Comparison of ENCODE assay signal across 7 cellular contexts in the genomic region with DNA sequence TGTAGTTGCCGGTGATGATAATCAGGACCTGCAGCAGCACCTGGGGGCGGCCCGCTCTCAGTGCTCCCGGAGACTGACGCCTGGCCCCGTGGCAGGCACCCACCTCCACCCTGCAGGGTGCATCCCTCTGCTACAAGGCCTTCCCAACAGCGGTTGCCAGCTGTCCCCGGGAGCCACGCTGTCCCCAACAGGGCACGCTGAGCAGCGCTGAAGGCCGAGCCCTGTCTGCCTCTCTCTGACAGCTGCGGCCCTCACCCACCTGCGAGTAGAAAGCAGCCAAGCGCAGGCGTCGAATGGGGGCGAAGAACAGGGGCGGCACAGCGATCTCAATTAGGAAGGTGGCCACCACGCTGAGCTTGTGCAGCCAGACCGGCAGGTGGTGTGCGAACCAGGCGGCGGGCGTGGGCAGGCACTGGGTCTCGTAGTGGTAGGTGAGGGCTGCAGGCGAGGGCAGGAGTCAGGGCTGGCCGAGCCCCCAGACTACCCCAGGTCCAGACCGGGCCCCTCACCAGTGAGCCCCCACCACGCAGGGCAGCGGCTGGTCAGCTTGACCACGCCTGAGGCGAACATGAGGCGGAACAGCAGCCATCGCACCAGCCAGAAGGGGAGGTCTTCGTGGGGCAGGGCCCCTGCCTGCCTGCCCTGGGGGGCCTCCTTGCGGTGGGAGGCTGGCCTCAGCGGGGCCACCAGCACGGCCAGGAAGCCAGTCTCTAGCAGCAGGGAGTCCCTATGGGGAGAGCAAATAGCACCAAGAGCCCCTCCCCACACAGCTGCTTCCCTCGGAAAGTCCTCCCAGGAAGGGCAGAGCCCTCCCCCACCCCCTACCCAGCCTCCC. TPM values are rescaled to one million over a fixed set of nuclear protein-coding genes. Genes with fewer than 3 reads are reported as not detected.
A peak's percentile ranks its signal among the peaks of the same experiment; 100 is the strongest.
DNase-seq lines count a peak whose midpoint lies in the region; TF ChIP-seq lines count a peak whose summit lies in the region.
"Had no signal": no experiment of that assay in that cellular context is flagged by ENCODE, and none has a peak within 500 bp of the region (broad histone marks: within the 10 kb centered on the region; RNA-seq: fewer than 3 reads in every experiment).

No MANE protein-coding gene starts in this region.

- H3K79me2 ChIP-seq in SU-DHL-6 (ENCODE audit: insufficient read depth, low read length): peaks cover 33% of the 10 kb centered on the region

- H3K36me3 ChIP-seq in SU-DHL-6 (ENCODE audit: low read length) (no peaks in the 10 kb centered on the region), mesodermal cell (ENCODE audit: control insufficient read depth, insufficient read depth, low read length) (peaks cover 24% of the 10 kb centered on the region)

- H3K27ac ChIP-seq in SU-DHL-6 (ENCODE audit: low read depth, low read length) (no peak overlapping the region), mesodermal cell (ENCODE audit: low read depth, low read length, severe bottlenecking) (no peak overlapping the region)

- no peaks in the 10 kb centered on the region for H4K20me1 ChIP-seq in SU-DHL-6 (ENCODE audit: low read depth, low read length)

- H3F3A ChIP-seq in SU-DHL-6 (ENCODE audit: insufficient read depth): peaks cover 9% of the 10 kb centered on the region

- TF ChIP-seq POLR2A in erythroblast (IDR thresholded peaks at IDR 0.05; ENCODE audit: low read length): no peak

- TF ChIP-seq CTCF in SU-DHL-6 (IDR thresholded peaks at IDR 0.05; ENCODE audit: insufficient read depth, low read length, poor library complexity, severe bottlenecking): no peak

- DNase-seq in COLO668 (lab: John Stamatoyannopoulos, UW; ENCODE audit: unreplicated experiment) (peak; percentile 67), SIG-M5 (lab: John Stamatoyannopoulos, UW) (no peak), cerebellum (ENCODE audit: low spot score) (no peak), erythroblast (lab: John Stamatoyannopoulos, UW) (no peak)

- no peaks in the 10 kb centered on the region for H3K9me2 ChIP-seq in SU-DHL-6 (replicated peaks; ENCODE audit: insufficient read depth, low read length)

- no peaks in the 10 kb centered on the region for H3K27me3 ChIP-seq in SU-DHL-6 (ENCODE audit: low read length)

- peak overlapping the region; percentile 85 for H3K4me2 ChIP-seq in SU-DHL-6 (ENCODE audit: low read depth, low read length, poor library complexity, severe bottlenecking)

- 90 to 92% methylated on average over 40 of the region's 41 CpGs for WGBS in mesodermal cell (ENCODE audit: insufficient coverage in 2 of 2), 2 experiments

- H3K9ac ChIP-seq in SU-DHL-6 (ENCODE audit: low read length): peak overlapping the region; percentile 93

- H3K4me3 ChIP-seq in SU-DHL-6 (ENCODE audit: insufficient read depth, low read length, poor library complexity, severe bottlenecking) (peak overlapping the region; percentile 86), mesodermal cell (ENCODE audit: extremely low read depth, insufficient read depth, low read length, poor library complexity, severe bottlenecking) (peak overlapping the region; percentile 82)

- no peak overlapping the region for H2AFZ ChIP-seq in SU-DHL-6 (ENCODE audit: low read depth, low read length, severe bottlenecking)

- peaks cover 13% of the 10 kb centered on the region for H3K4me1 ChIP-seq in mesodermal cell (ENCODE audit: control insufficient read depth, insufficient read depth, low read length, poor library complexity, severe bottlenecking)

- H3K9me3 ChIP-seq in SU-DHL-6 (ENCODE audit: insufficient read depth, low read length) (no peaks in the 10 kb centered on the region), mesodermal cell (ENCODE audit: control insufficient read depth, low read length) (no peaks in the 10 kb centered on the region)

RNA-seq across cellular contexts. Expression of a gene that starts 1.5 kb away (rescaled TPM):
- 59.7 TPM for polyA plus RNA-seq in mesodermal cell (2013, experiment 1 of 2)
- 48.3 TPM for polyA plus RNA-seq in mesodermal cell (2013, experiment 2 of 2)
- 12.7 TPM for total RNA-seq in cerebellum

RNA-seq across cellular contexts. Expression of a gene that starts 2.0 kb away (rescaled TPM):
- 33.4 TPM for polyA plus RNA-seq in mesodermal cell (2013, experiment 1 of 2)
- 27.2 TPM for polyA plus RNA-seq in mesodermal cell (2013, experiment 2 of 2)
- 33.8 TPM for total RNA-seq in cerebellum

RNA-seq across cellular contexts. Expression of a gene that starts 19.3 kb away (rescaled TPM):
- polyA plus RNA-seq in mesodermal cell (2013, experiment 1 of 2): 0.37 TPM
- polyA plus RNA-seq in mesodermal cell (2013, experiment 2 of 2): 0.40 TPM
- not detected for total RNA-seq in cerebellum
- total RNA-seq: lung had no signal

RNA-seq across cellular contexts. Expression of a gene that starts 19.4 kb away (rescaled TPM):
- 1.7 TPM for polyA plus RNA-seq in mesodermal cell (2013, experiment 1 of 2)
- 0.91 TPM for polyA plus RNA-seq in mesodermal cell (2013, experiment 2 of 2)
- total RNA-seq in cerebellum: not detected

RNA-seq across cellular contexts. Expression of a gene that starts 23.8 kb away (rescaled TPM):
- polyA plus RNA-seq in mesodermal cell (2013, experiment 1 of 2): 2.6 TPM
- 2.0 TPM for polyA plus RNA-seq in mesodermal cell (2013, experiment 2 of 2)
- total RNA-seq in cerebellum: 2.3 TPM
